18 cellular contexts compared by ENCODE assay signal in the genomic region with DNA sequence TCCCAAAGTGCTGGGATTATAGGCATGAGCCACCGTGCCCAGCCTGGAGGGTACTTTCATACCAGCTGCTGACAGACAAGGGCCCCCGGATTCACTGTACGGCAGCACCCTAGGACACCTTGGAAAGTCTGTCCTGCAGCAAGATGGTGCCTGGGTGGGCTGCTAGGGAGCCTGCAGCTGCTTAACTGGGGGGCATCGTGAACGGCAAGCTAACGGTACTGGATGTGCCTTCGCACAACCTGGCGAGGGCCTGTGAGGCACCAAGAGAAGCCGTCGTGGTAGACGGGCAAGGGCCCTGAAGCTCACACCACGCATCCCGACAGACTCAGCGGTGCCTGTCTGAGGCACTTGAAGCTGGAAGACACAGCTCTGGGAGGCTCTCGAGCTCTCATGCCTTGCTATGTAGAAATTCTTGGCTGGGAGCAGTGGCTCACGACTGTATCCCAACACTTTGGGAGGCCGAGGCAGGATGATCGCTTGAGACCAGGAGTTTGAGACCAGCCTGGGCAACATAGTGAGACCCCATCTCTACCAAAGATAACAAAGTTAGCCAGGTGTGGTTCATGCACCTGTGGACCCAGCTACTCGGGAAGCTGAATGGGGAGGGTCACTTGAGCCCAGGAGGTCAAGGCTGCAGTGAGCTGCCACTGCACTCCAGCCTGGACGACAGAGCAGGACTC.
"Had no signal": no experiment of that assay in that cellular context is flagged by ENCODE, and none has a peak within 500 bp of the region (broad histone marks: within the 10 kb centered on the region; RNA-seq: fewer than 3 reads in every experiment).

No MANE protein-coding gene starts in this region.

- ATAC-seq: activated CD4-positive, alpha-beta T cell treated with anti-CD3 and anti-CD28 coated beads for 36 hours; right cardiac atrium; stimulated activated naive CD8-positive, alpha-beta T cell treated with anti-CD3 and anti-CD28 coated beads, Interleukin-15, amount 100 ng/mL, for 72 hours had no signal

- H3K4me1 ChIP-seq: esophagus squamous epithelium, prostate gland, suprapubic skin had no signal

- H3K9me3 ChIP-seq: esophagus squamous epithelium, prostate gland, suprapubic skin had no signal

- H3K4me3 ChIP-seq: esophagus squamous epithelium, lung, prostate gland, suprapubic skin had no signal

- FAIRE-seq: endothelial cell of umbilical vein, small intestine had no signal

- H3K27ac ChIP-seq: esophagus squamous epithelium, prostate gland, suprapubic skin had no signal

- H3K27me3 ChIP-seq: esophagus squamous epithelium, suprapubic skin had no signal

- DNase-seq: activated CD4-positive, alpha-beta T cell treated with anti-CD3 and anti-CD28 coated beads, Interleukin-2, amount 50 U/mL, for 48 hours; activated naive CD4-positive, alpha-beta T cell; activated naive CD8-positive, alpha-beta T cell treated with anti-CD3 and anti-CD28 coated beads for 36 hours; activated T-cell treated with anti-CD3 and anti-CD28 coated beads for 4 hours; amniotic stem cell; dermis blood vessel endothelial cell; effector memory CD4-positive, alpha-beta T cell; esophagus squamous epithelium; small intestine; stimulated activated CD4-positive, alpha-beta T cell treated with anti-CD3 and anti-CD28 coated beads, Interleukin-15, amount 100 ng/mL, for 24 hours; stimulated activated CD4-positive, alpha-beta T cell treated with anti-CD3 and anti-CD28 coated beads, Interleukin-2, amount 100 ng/mL, for 48 hours; stimulated activated naive CD8-positive, alpha-beta T cell treated with anti-CD3 and anti-CD28 coated beads, Interleukin-15, amount 100 ng/mL, for 72 hours had no signal
